Comparison of ENCODE assay signal across 2 cellular contexts in genomic region chr1:41743361-41743760, GRCh38.
A peak's percentile ranks its signal among the peaks of the same experiment; 100 is the strongest.
TF ChIP-seq lines count a peak whose summit lies in the region.

No MANE protein-coding gene starts in this region.

TF ChIP-seq in IMR-90, 13 proteins besides CTCF, POLR2A, EP300 and RAD21:
- TF ChIP-seq RFX5 (IDR thresholded peaks at IDR 0.05; ENCODE audit: low read depth, low read length) (no peak), SMC3 (IDR thresholded peaks at IDR 0.05; ENCODE audit: low read depth, low read length) (0 out of 2 replicates have a peak, but pooled peaks have one; percentile 17), BHLHE40 (IDR thresholded peaks at IDR 0.05; ENCODE audit: low read depth, low read length) (no peak), RCOR1 (IDR thresholded peaks at IDR 0.05; ENCODE audit: insufficient replicate concordance, low read length) (no peak), ELK1 (IDR thresholded peaks at IDR 0.05; ENCODE audit: borderline replicate concordance, low read depth, low read length) (no peak), MAZ (IDR thresholded peaks at IDR 0.05; ENCODE audit: borderline replicate concordance, low read depth, low read length) (0 out of 2 replicates have a peak, but pooled peaks have one; percentile 32), USF2 (IDR thresholded peaks at IDR 0.05; ENCODE audit: low read depth, low read length) (no peak), MXI1 (IDR thresholded peaks at IDR 0.05; ENCODE audit: borderline replicate concordance, low read depth, low read length) (no peak), CHD1 (IDR thresholded peaks at IDR 0.05; ENCODE audit: low read depth, low read length) (no peak), NFE2L2 (IDR thresholded peaks at IDR 0.05; ENCODE audit: low read depth, low read length) (no peak), CEBPB (IDR thresholded peaks at IDR 0.05; ENCODE audit: low read depth, low read length) (peak; percentile 61), FOS (IDR thresholded peaks at IDR 0.05; ENCODE audit: low read depth, low read length) (peak; percentile 82), MAFK (IDR thresholded peaks at IDR 0.05; ENCODE audit: low read depth, low read length) (no peak)

TF ChIP-seq in GM12878, 131 proteins besides CTCF, POLR2A, EP300 and RAD21:
- TF ChIP-seq ZNF24 (IDR thresholded peaks at IDR 0.05) (peak; percentile 94), ZNF384 (IDR thresholded peaks at IDR 0.05; ENCODE audit: borderline replicate concordance, low read depth, low read length) (no peak)
